ENCODE assay signal across 30 cellular contexts in the genomic region with DNA sequence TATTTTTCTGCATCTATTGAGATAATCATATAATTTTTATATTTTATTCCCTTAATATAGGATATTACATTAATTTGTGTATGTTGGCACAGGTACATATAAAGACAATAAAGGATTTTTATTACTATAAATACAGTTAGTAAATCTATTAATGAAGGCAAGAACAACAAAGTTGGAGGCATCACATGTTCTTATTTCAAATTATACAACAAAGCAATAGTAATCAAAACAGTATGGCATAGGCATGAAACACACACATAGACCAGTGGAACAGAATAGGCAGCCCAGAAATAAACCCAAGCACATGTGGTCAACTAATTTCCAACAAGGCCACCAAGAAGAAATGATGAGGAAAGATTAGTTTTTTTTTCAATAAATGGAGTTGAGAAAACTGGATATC. TPM values are rescaled to one million over a fixed set of nuclear protein-coding genes. Genes with fewer than 3 reads are reported as not detected.
"Had no signal": no experiment of that assay in that cellular context is flagged by ENCODE, and none has a peak within 500 bp of the region (broad histone marks: within the 10 kb centered on the region; RNA-seq: fewer than 3 reads in every experiment).

No MANE protein-coding gene starts in this region.

- DNase-seq: activated B cell treated with CpG ODN at 0.5 μM for 24 hours; activated CD4-positive, alpha-beta memory T cell treated with anti-CD3 and anti-CD28 coated beads, Interleukin-2, amount 10 ng/mL, durations not matched to agents 7 days and 5 days; activated CD4-positive, alpha-beta T cell treated with anti-CD3 and anti-CD28 coated beads for 4 hours; activated CD4-positive, alpha-beta T cell treated with anti-CD3 and anti-CD28 coated beads, Interleukin-2, amount 10 ng/mL, durations not matched to agents 24 days and 14 days; activated CD4-positive, alpha-beta T cell treated with anti-CD3 and anti-CD28 coated beads, Interleukin-2, amount 50 U/mL, for 48 hours; activated CD4-positive, CD25-positive, alpha-beta regulatory T cell treated with anti-CD3 and anti-CD28 coated beads, Interleukin-2, amount 50 U/mL, for 72 hours; activated CD8-positive, alpha-beta memory T cell treated with anti-CD3 and anti-CD28 coated beads for 24 hours; activated CD8-positive, alpha-beta memory T cell treated with anti-CD3 and anti-CD28 coated beads, Interleukin-2, amount 10 ng/mL, durations not matched to agents 7 days and 5 days; activated CD8-positive, alpha-beta memory T cell treated with anti-CD3 and anti-CD28 coated beads, Interleukin-2, amount 50 U/mL, for 48 hours; activated CD8-positive, alpha-beta T cell treated with anti-CD3 and anti-CD28 coated beads, Interleukin-2, amount 10 ng/mL, durations not matched to agents 7 days and 5 days; activated effector memory CD4-positive, alpha-beta T cell treated with Interleukin-2 at 50 U/mL for 16 hours; activated gamma-delta T cell; activated naive CD4-positive, alpha-beta T cell treated with anti-CD3 and anti-CD28 coated beads, Interleukin-2, amount 10 ng/mL, durations not matched to agents 7 days and 5 days; activated naive CD4-positive, alpha-beta T cell treated with Interleukin-2 at 50 U/mL for 16 hours; activated naive CD8-positive, alpha-beta T cell treated with anti-CD3 and anti-CD28 coated beads, Interleukin-2, amount 10 ng/mL, durations not matched to agents 7 days and 5 days; activated naive CD8-positive, alpha-beta T cell treated with anti-CD3 and anti-CD28 coated beads, Interleukin-2, amount 50 U/mL, for 24 hours; activated T-cell treated with anti-CD3 and anti-CD28 coated beads, Interleukin-2, amount 50 U/mL, for 24 hours; activated T-cell treated with anti-CD3 and anti-CD28 coated beads, Interleukin-2, amount 50 U/mL, for 48 hours; amygdala; anterior cingulate cortex; caudate nucleus; cerebellar nuclear complex; T-helper 2 cell; T-helper 9 cell had no signal

- ATAC-seq: activated CD8-positive, alpha-beta memory T cell treated with anti-CD3 and anti-CD28 coated beads, Interleukin-2, amount 10 ng/mL, durations not matched to agents 7 days and 5 days; activated CD8-positive, alpha-beta T cell treated with anti-CD3 and anti-CD28 coated beads, Interleukin-2, amount 10 ng/mL, durations not matched to agents 7 days and 5 days; activated naive CD8-positive, alpha-beta T cell treated with anti-CD3 and anti-CD28 coated beads, Interleukin-2, amount 50 U/mL, for 24 hours had no signal

- H3K27ac ChIP-seq: ascending aorta, cardiac muscle cell, VCaP had no signal

- H3K4me1 ChIP-seq: ascending aorta had no signal

- H3K4me3 ChIP-seq: ascending aorta, cardiac muscle cell had no signal

- H3K9me3 ChIP-seq: ascending aorta had no signal

- FAIRE-seq: bronchial epithelial cell, TTC549 had no signal

RNA-seq across cellular contexts. Expression of gene GNGT1, which starts 27.0 kb away (rescaled TPM):
- polyA plus RNA-seq: adipose tissue, cardiac muscle cell had no signal
